8 cellular contexts compared by ENCODE assay signal in genomic region chr13:48505597-48506091, GRCh38. TPM values are rescaled to one million over a fixed set of nuclear protein-coding genes. Genes with fewer than 3 reads are reported as not detected.
DNase-seq lines count a peak whose midpoint lies in the region; ATAC-seq lines count a peak whose summit lies in the region.

No MANE protein-coding gene starts in this region.

- intact Hi-C loops in aorta (cut with DNase I) = no loop called here

- peaks cover 54% of the 10 kb centered on the region for H3K36me3 Mint-ChIP-seq in activated naive CD8-positive, alpha-beta T cell treated with anti-CD3 and anti-CD28 coated beads, Interleukin-2, amount 10 ng/mL, durations not matched to agents 7 days and 5 days

- H3K27ac Mint-ChIP-seq in activated naive CD8-positive, alpha-beta T cell treated with anti-CD3 and anti-CD28 coated beads, Interleukin-2, amount 10 ng/mL, durations not matched to agents 7 days and 5 days = peak overlapping the region; percentile 92

- no peaks in the 10 kb centered on the region for H3K27me3 Mint-ChIP-seq in activated naive CD8-positive, alpha-beta T cell treated with anti-CD3 and anti-CD28 coated beads, Interleukin-2, amount 10 ng/mL, durations not matched to agents 7 days and 5 days

- peak; percentile 89 for DNase-seq in NOMO-1 treated with dmso at 0.1 percent for 144 hours (lab: John Stamatoyannopoulos, UW; ENCODE audit: unreplicated experiment)
- DNase-seq in activated naive CD8-positive, alpha-beta T cell treated with anti-CD3 and anti-CD28 coated beads, Interleukin-2, amount 10 ng/mL, durations not matched to agents 7 days and 5 days = peak; percentile 54
- DNase-seq in midbrain (lab: John Stamatoyannopoulos, UW) = peak; percentile 32
- DNase-seq in aorta = peak in 1 of 2 donors; percentile 75
- no peak for DNase-seq in ACHN
- DNase-seq in DMS114 treated with DMSO at 0.1 percent for 48 hours (lab: John Stamatoyannopoulos, UW; ENCODE audit: unreplicated experiment) = no peak

- H3K4me3 ChIP-seq in aorta (ENCODE audit: low read length in 2 of 2) = peak overlapping the region in 1 of 2 donors; percentile 4

- H3K9me3 ChIP-seq in aorta (ENCODE audit: control insufficient read depth, low read length) = no peaks in the 10 kb centered on the region

- peaks cover 62% of the 10 kb centered on the region for H3K4me1 Mint-ChIP-seq in activated naive CD8-positive, alpha-beta T cell treated with anti-CD3 and anti-CD28 coated beads, Interleukin-2, amount 10 ng/mL, durations not matched to agents 7 days and 5 days

- peak overlapping the region; percentile 67 for H3K4me3 Mint-ChIP-seq in activated naive CD8-positive, alpha-beta T cell treated with anti-CD3 and anti-CD28 coated beads, Interleukin-2, amount 10 ng/mL, durations not matched to agents 7 days and 5 days

- no peaks in the 10 kb centered on the region for H3K27me3 ChIP-seq in aorta (ENCODE audit: control insufficient read depth in 1 of 2, insufficient read depth in 2 of 2, low read length in 1 of 2)

- no peaks in the 10 kb centered on the region for H3K9me3 Mint-ChIP-seq in activated naive CD8-positive, alpha-beta T cell treated with anti-CD3 and anti-CD28 coated beads, Interleukin-2, amount 10 ng/mL, durations not matched to agents 7 days and 5 days

- POLR2A ChIA-PET in activated naive CD8-positive, alpha-beta T cell treated with anti-CD3 and anti-CD28 coated beads, Interleukin-2, amount 10 ng/mL, durations not matched to agents 7 days and 5 days (lab: Charles Lee) = interaction anchor here (0.7 to 3.9 kb wide), 14 partner anchors 9 to 467 kb away, joined by 3 to 31 read pairs (median 4); partner anchors contain the start of gene RCBTB2

- in situ Hi-C loops in ACHN (cut with HindIII; ENCODE audit: low pct_ligation_motif_present, low pct_unique_long_range_greater_than_20kb, low sequenced_read_pairs) = no loop called here

- ATAC-seq in GM18858 (IDR thresholded peaks at IDR 0.05; ENCODE audit: unreplicated experiment) (peak; percentile 54), HG02678 (IDR thresholded peaks at IDR 0.05; ENCODE audit: unreplicated experiment) (peak; percentile 71), aorta (ENCODE audit: low FRiP score) (peak; percentile 77)
- peak; percentile 88 for ATAC-seq in activated naive CD8-positive, alpha-beta T cell treated with anti-CD3 and anti-CD28 coated beads, Interleukin-2, amount 10 ng/mL, durations not matched to agents 7 days and 5 days (ENCODE audit: low read depth)

- WGBS in aorta, 2 donors = 36 to 52% methylated on average over 11 of the region's 11 CpGs

- peaks cover 2 to 3% of the 10 kb centered on the region in 2 donors for H3K36me3 ChIP-seq in aorta (ENCODE audit: control insufficient read depth in 1 of 2, insufficient read depth in 2 of 2, low read length in 1 of 2)

- peak overlapping the region; percentile 75 to 87 for H3K27ac ChIP-seq in aorta (ENCODE audit: low read depth in 1 of 2, low read length in 2 of 2)

- H3K4me1 ChIP-seq in aorta (ENCODE audit: control insufficient read depth in 1 of 2, insufficient read depth in 2 of 2, low read length in 2 of 2) = no peaks in the 10 kb centered on the region

RNA-seq across cellular contexts. Expression of gene RCBTB2, which starts 27.2 kb away (rescaled TPM):
- total RNA-seq in activated naive CD8-positive, alpha-beta T cell treated with anti-CD3 and anti-CD28 coated beads, Interleukin-2, amount 10 ng/mL, durations not matched to agents 7 days and 5 days = 10 to 100 TPM; 18.3 to 21.5 TPM
- 10 to 100 TPM; 12.6 to 25.7 TPM for total RNA-seq in aorta
- polyA plus RNA-seq in aorta = 10 to 100 TPM; 10.9 to 19.8 TPM

Comparison
In these comparisons a context has a peak if more than half of its experiments do, and no peak if none do; other contexts are left out.
1. DNase-seq: peak in NOMO-1 treated with dmso at 0.1 percent for 144 hours (single experiment), activated naive CD8-positive, alpha-beta T cell treated with anti-CD3 and anti-CD28 coated beads, Interleukin-2, amount 10 ng/mL, durations not matched to agents 7 days and 5 days (single experiment) and midbrain (single experiment); none in ACHN (single experiment) and DMS114 treated with DMSO at 0.1 percent for 48 hours (single experiment).
2. Peak in every context shown above with its lines, with median percentiles within 50 percentile points of each other: ATAC-seq.